1 cellular context compared by ENCODE assay signal in the genomic region with DNA sequence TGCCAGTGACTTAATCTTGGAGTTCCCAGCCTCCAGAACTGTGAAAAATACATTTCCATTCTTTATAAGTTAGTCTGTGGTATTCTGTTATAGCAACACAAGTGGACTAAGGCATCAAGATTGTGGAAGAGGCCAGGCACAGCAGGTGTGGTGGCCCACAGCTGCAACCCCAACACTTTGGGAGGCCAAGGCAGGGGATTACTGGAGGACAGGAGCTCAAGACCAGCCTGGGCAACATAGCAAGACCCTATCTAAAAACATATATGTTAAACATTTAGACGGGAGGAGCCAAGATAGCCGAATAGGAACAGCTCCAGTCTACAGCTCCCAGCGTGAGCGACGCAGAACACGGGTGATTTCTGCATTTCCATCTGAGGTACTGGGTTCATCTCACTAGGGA.
TF ChIP-seq lines count a peak whose summit lies in the region.

No MANE protein-coding gene starts in this region.

TF ChIP-seq in GM23338, 12 proteins besides CTCF, POLR2A, EP300 and RAD21 (continued from another document):
- TF ChIP-seq, protein P1, sequence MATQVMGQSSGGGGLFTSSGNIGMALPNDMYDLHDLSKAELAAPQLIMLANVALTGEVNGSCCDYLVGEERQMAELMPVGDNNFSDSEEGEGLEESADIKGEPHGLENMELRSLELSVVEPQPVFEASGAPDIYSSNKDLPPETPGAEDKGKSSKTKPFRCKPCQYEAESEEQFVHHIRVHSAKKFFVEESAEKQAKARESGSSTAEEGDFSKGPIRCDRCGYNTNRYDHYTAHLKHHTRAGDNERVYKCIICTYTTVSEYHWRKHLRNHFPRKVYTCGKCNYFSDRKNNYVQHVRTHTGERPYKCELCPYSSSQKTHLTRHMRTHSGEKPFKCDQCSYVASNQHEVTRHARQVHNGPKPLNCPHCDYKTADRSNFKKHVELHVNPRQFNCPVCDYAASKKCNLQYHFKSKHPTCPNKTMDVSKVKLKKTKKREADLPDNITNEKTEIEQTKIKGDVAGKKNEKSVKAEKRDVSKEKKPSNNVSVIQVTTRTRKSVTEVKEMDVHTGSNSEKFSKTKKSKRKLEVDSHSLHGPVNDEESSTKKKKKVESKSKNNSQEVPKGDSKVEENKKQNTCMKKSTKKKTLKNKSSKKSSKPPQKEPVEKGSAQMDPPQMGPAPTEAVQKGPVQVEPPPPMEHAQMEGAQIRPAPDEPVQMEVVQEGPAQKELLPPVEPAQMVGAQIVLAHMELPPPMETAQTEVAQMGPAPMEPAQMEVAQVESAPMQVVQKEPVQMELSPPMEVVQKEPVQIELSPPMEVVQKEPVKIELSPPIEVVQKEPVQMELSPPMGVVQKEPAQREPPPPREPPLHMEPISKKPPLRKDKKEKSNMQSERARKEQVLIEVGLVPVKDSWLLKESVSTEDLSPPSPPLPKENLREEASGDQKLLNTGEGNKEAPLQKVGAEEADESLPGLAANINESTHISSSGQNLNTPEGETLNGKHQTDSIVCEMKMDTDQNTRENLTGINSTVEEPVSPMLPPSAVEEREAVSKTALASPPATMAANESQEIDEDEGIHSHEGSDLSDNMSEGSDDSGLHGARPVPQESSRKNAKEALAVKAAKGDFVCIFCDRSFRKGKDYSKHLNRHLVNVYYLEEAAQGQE (IDR thresholded peaks at IDR 0.05; ENCODE audit: unreplicated experiment), result no peak
- TF ChIP-seq, protein P2, sequence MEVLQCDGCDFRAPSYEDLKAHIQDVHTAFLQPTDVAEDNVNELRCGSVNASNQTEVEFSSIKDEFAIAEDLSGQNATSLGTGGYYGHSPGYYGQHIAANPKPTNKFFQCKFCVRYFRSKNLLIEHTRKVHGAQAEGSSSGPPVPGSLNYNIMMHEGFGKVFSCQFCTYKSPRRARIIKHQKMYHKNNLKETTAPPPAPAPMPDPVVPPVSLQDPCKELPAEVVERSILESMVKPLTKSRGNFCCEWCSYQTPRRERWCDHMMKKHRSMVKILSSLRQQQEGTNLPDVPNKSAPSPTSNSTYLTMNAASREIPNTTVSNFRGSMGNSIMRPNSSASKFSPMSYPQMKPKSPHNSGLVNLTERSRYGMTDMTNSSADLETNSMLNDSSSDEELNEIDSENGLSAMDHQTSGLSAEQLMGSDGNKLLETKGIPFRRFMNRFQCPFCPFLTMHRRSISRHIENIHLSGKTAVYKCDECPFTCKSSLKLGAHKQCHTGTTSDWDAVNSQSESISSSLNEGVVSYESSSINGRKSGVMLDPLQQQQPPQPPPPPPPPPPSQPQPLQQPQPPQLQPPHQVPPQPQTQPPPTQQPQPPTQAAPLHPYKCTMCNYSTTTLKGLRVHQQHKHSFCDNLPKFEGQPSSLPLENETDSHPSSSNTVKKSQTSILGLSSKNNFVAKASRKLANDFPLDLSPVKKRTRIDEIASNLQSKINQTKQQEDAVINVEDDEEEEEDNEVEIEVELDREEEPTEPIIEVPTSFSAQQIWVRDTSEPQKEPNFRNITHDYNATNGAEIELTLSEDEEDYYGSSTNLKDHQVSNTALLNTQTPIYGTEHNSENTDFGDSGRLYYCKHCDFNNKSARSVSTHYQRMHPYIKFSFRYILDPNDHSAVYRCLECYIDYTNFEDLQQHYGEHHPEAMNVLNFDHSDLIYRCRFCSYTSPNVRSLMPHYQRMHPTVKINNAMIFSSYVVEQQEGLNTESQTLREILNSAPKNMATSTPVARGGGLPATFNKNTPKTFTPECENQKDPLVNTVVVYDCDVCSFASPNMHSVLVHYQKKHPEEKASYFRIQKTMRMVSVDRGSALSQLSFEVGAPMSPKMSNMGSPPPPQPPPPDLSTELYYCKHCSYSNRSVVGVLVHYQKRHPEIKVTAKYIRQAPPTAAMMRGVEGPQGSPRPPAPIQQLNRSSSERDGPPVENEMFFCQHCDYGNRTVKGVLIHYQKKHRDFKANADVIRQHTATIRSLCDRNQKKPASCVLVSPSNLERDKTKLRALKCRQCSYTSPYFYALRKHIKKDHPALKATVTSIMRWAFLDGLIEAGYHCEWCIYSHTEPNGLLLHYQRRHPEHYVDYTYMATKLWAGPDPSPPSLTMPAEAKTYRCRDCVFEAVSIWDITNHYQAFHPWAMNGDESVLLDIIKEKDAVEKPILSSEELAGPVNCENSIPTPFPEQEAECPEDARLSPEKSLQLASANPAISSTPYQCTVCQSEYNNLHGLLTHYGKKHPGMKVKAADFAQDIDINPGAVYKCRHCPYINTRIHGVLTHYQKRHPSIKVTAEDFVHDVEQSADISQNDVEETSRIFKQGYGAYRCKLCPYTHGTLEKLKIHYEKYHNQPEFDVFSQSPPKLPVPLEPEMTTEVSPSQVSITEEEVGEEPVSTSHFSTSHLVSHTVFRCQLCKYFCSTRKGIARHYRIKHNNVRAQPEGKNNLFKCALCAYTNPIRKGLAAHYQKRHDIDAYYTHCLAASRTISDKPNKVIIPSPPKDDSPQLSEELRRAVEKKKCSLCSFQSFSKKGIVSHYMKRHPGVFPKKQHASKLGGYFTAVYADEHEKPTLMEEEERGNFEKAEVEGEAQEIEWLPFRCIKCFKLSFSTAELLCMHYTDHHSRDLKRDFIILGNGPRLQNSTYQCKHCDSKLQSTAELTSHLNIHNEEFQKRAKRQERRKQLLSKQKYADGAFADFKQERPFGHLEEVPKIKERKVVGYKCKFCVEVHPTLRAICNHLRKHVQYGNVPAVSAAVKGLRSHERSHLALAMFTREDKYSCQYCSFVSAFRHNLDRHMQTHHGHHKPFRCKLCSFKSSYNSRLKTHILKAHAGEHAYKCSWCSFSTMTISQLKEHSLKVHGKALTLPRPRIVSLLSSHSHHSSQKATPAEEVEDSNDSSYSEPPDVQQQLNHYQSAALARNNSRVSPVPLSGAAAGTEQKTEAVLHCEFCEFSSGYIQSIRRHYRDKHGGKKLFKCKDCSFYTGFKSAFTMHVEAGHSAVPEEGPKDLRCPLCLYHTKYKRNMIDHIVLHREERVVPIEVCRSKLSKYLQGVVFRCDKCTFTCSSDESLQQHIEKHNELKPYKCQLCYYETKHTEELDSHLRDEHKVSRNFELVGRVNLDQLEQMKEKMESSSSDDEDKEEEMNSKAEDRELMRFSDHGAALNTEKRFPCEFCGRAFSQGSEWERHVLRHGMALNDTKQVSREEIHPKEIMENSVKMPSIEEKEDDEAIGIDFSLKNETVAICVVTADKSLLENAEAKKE (CRISPR knock-in tag; IDR thresholded peaks at IDR 0.05), result no peak
- TF ChIP-seq EZH2 (IDR thresholded peaks at IDR 0.05; ENCODE audit: low read depth, unreplicated experiment) (no peak), ZNF114 (CRISPR knock-in tag; IDR thresholded peaks at IDR 0.05) (no peak), EZH2phosphoT487 (IDR thresholded peaks at IDR 0.05; ENCODE audit: unreplicated experiment) (no peak), JUNB (IDR thresholded peaks at IDR 0.05; ENCODE audit: unreplicated experiment) (no peak), STAT1 (IDR thresholded peaks at IDR 0.05; ENCODE audit: unreplicated experiment) (no peak), ZNF331 (CRISPR knock-in tag; IDR thresholded peaks at IDR 0.05; ENCODE audit: low read depth) (no peak)
